ENCODE assay signal across 1 cellular context in the genomic region with DNA sequence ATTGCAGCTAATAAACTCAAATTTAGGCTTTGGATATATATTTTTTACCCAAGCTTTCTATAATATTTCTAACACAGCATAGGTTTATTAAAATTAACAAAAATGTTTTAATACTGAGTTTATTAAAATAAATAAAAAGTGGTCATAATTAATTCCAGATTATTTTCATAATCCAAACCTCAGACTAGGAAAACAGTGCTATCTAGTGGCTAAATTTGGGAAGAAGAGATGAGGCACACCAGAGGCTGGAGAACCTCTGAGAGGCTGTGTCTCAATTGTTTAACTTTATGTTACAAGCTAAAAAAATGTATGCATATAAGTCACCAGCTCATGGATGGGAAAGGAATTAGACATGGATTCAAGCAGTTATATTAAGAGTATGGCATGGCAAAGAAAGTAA.
TF ChIP-seq lines count a peak whose summit lies in the region.

No MANE protein-coding gene starts in this region.

TF ChIP-seq in SK-N-SH treated with all-trans-retinoic acid at 6 μM for 48 hours, 23 proteins besides CTCF, POLR2A, EP300 and RAD21 (continued from another document):
- TF ChIP-seq, protein P1, sequence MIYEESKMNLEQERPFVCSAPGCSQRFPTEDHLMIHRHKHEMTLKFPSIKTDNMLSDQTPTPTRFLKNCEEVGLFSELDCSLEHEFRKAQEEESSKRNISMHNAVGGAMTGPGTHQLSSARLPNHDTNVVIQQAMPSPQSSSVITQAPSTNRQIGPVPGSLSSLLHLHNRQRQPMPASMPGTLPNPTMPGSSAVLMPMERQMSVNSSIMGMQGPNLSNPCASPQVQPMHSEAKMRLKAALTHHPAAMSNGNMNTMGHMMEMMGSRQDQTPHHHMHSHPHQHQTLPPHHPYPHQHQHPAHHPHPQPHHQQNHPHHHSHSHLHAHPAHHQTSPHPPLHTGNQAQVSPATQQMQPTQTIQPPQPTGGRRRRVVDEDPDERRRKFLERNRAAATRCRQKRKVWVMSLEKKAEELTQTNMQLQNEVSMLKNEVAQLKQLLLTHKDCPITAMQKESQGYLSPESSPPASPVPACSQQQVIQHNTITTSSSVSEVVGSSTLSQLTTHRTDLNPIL (CRISPR knock-in tag; IDR thresholded peaks at IDR 0.05; ENCODE audit: low read depth) = no peak
- TF ChIP-seq BACH2 (CRISPR knock-in tag; IDR thresholded peaks at IDR 0.05; ENCODE audit: borderline replicate concordance) = no peak
- TF ChIP-seq SNAI2 (CRISPR knock-in tag; IDR thresholded peaks at IDR 0.05) = no peak
- TF ChIP-seq ZFP30 (CRISPR knock-in tag; IDR thresholded peaks at IDR 0.05) = no peak
- no peak for TF ChIP-seq TOX (CRISPR knock-in tag; IDR thresholded peaks at IDR 0.05; ENCODE audit: borderline replicate concordance)
- TF ChIP-seq GLIS3 (CRISPR knock-in tag; IDR thresholded peaks at IDR 0.05) = no peak
- TF ChIP-seq ZC3H10 (CRISPR knock-in tag; IDR thresholded peaks at IDR 0.05) = no peak
